ENCODE assay signal across 17 cellular contexts in the genomic region with DNA sequence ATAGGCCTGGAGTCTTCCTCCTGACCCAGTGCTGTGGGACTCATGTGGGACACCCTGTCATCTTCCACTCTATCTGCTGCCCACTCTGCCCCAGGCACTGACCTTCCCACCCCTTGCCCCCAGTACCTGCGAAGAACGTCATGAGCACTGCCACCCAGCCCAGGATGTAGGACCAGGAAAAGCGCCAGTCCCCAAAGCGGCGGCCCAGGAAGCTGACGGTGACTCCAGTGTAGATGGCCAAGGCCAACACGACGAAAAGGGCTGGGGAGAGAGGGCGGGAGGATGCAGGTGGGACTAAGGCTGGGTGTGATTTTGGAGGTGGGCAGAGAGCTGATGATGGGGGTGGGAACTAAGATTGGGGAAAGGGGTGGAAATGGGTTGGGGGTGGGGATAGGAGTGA. TPM values are rescaled to one million over a fixed set of nuclear protein-coding genes. Genes with fewer than 3 reads are reported as not detected.
"Had no signal": no experiment of that assay in that cellular context is flagged by ENCODE, and none has a peak within 500 bp of the region (broad histone marks: within the 10 kb centered on the region; RNA-seq: fewer than 3 reads in every experiment).

No MANE protein-coding gene starts in this region.

- H3K36me3 ChIP-seq: pancreas, thoracic aorta, upper lobe of right lung had no signal

- H3K27ac ChIP-seq: body of pancreas, pancreas, thoracic aorta, upper lobe of right lung had no signal

- H3K9me3 ChIP-seq: body of pancreas, pancreas, thoracic aorta, upper lobe of right lung had no signal

- H3K27me3 Mint-ChIP-seq: dendritic cell treated with granulocyte-macrophage colony-stimulating factor and Interleukin-4, amounts not matched to agents 40 ng/mL and 50 ng/mL, for 4 days had no signal

- H3K4me1 ChIP-seq: body of pancreas, pancreas, upper lobe of right lung had no signal

- ATAC-seq: body of pancreas, left cardiac atrium, pancreas, sciatic nerve, SK-N-SH treated with all-trans-retinoic acid at 6 μM for 48 hours, upper lobe of right lung had no signal

- DNase-seq: amygdala; body of pancreas; caudate nucleus; effector memory CD4-positive, alpha-beta T cell; head of caudate nucleus; left cardiac atrium; T1000; upper lobe of right lung had no signal

- H3K27me3 ChIP-seq: body of pancreas, pancreas, upper lobe of right lung had no signal

- H3K4me3 Mint-ChIP-seq: activated naive CD4-positive, alpha-beta T cell treated with anti-CD3 and anti-CD28 coated beads, Interleukin-2, amount 10 ng/mL, durations not matched to agents 7 days and 5 days; dendritic cell treated with granulocyte-macrophage colony-stimulating factor and Interleukin-4, amounts not matched to agents 40 ng/mL and 50 ng/mL, for 4 days had no signal

- H3K4me3 ChIP-seq: body of pancreas, lung, pancreas, thoracic aorta, upper lobe of right lung had no signal

- H3K27ac Mint-ChIP-seq: dendritic cell treated with granulocyte-macrophage colony-stimulating factor and Interleukin-4, amounts not matched to agents 40 ng/mL and 50 ng/mL, for 4 days had no signal

RNA-seq across cellular contexts. Expression of gene LIM2, which starts 7.4 kb away (rescaled TPM):
- total RNA-seq: body of pancreas, fibroblast of lung, frontal cortex, left cardiac atrium, lung, pancreas, sciatic nerve, thoracic aorta, upper lobe of right lung had no signal
- polyA plus RNA-seq: fibroblast of lung, lung, pancreas had no signal

RNA-seq across cellular contexts. Expression of gene NKG7, which starts 7.9 kb away (rescaled TPM):
- total RNA-seq: body of pancreas, fibroblast of lung, frontal cortex had no signal
- polyA plus RNA-seq: fibroblast of lung had no signal

RNA-seq across cellular contexts. Expression of gene C19orf84, which starts 10.0 kb away (rescaled TPM):
- total RNA-seq: body of pancreas, fibroblast of lung, frontal cortex, left cardiac atrium, pancreas, sciatic nerve, upper lobe of right lung had no signal
- polyA plus RNA-seq: fibroblast of lung, pancreas had no signal

RNA-seq across cellular contexts. Expression of gene CLDND2, which starts 11.6 kb away (rescaled TPM):
- total RNA-seq: body of pancreas, fibroblast of lung, frontal cortex, thoracic aorta had no signal
- polyA plus RNA-seq: fibroblast of lung had no signal
